1 cellular context compared by ENCODE assay signal in genomic region chr1:17168480-17168878, GRCh38.
TF ChIP-seq lines count a peak whose summit lies in the region.

No MANE protein-coding gene starts in this region.

TF ChIP-seq in HepG2, 621 proteins besides CTCF, POLR2A, EP300 and RAD21:
- TF ChIP-seq FOXM1 (CRISPR knock-in tag; IDR thresholded peaks at IDR 0.05) (no peak), ZNF24 (IDR thresholded peaks at IDR 0.05) (no peak), KDM4B (CRISPR knock-in tag; IDR thresholded peaks at IDR 0.05) (no peak), ZNF674 (CRISPR knock-in tag; IDR thresholded peaks at IDR 0.05; ENCODE audit: low read depth) (no peak), GABPA (IDR thresholded peaks at IDR 0.05; ENCODE audit: low read depth, low read length) (no peak), GABPA (CRISPR knock-in tag; IDR thresholded peaks at IDR 0.05; ENCODE audit: low read depth) (no peak), CBX2 (IDR thresholded peaks at IDR 0.05; ENCODE audit: low read depth, low read length) (no peak), CBX2 (CRISPR knock-in tag; IDR thresholded peaks at IDR 0.05; ENCODE audit: low read depth) (no peak), ZNF564 (CRISPR knock-in tag; IDR thresholded peaks at IDR 0.05) (no peak), AHR (CRISPR knock-in tag; IDR thresholded peaks at IDR 0.05) (no peak), ZFP1 (CRISPR knock-in tag; IDR thresholded peaks at IDR 0.05) (no peak), ZNF510 (CRISPR knock-in tag; IDR thresholded peaks at IDR 0.05; ENCODE audit: low read depth) (no peak), AKAP8 (CRISPR knock-in tag; IDR thresholded peaks at IDR 0.05) (no peak), MBD4 (IDR thresholded peaks at IDR 0.05; ENCODE audit: borderline replicate concordance, low read length) (no peak), ZSCAN25 (CRISPR knock-in tag; IDR thresholded peaks at IDR 0.05) (no peak), TEAD2 (CRISPR knock-in tag; IDR thresholded peaks at IDR 0.05) (no peak), ZNF574 (CRISPR knock-in tag; IDR thresholded peaks at IDR 0.05) (no peak), ZNF460 (CRISPR knock-in tag; IDR thresholded peaks at IDR 0.05; ENCODE audit: borderline replicate concordance) (no peak), CCDC6 (CRISPR knock-in tag; IDR thresholded peaks at IDR 0.05) (no peak)
- TF ChIP-seq, protein P1, sequence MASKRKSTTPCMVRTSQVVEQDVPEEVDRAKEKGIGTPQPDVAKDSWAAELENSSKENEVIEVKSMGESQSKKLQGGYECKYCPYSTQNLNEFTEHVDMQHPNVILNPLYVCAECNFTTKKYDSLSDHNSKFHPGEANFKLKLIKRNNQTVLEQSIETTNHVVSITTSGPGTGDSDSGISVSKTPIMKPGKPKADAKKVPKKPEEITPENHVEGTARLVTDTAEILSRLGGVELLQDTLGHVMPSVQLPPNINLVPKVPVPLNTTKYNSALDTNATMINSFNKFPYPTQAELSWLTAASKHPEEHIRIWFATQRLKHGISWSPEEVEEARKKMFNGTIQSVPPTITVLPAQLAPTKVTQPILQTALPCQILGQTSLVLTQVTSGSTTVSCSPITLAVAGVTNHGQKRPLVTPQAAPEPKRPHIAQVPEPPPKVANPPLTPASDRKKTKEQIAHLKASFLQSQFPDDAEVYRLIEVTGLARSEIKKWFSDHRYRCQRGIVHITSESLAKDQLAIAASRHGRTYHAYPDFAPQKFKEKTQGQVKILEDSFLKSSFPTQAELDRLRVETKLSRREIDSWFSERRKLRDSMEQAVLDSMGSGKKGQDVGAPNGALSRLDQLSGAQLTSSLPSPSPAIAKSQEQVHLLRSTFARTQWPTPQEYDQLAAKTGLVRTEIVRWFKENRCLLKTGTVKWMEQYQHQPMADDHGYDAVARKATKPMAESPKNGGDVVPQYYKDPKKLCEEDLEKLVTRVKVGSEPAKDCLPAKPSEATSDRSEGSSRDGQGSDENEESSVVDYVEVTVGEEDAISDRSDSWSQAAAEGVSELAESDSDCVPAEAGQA (IDR thresholded peaks at IDR 0.05; ENCODE audit: low read depth) = no peak
- TF ChIP-seq, protein P1 (CRISPR knock-in tag; IDR thresholded peaks at IDR 0.05; ENCODE audit: borderline replicate concordance) = no peak
- TF ChIP-seq, protein P2, sequence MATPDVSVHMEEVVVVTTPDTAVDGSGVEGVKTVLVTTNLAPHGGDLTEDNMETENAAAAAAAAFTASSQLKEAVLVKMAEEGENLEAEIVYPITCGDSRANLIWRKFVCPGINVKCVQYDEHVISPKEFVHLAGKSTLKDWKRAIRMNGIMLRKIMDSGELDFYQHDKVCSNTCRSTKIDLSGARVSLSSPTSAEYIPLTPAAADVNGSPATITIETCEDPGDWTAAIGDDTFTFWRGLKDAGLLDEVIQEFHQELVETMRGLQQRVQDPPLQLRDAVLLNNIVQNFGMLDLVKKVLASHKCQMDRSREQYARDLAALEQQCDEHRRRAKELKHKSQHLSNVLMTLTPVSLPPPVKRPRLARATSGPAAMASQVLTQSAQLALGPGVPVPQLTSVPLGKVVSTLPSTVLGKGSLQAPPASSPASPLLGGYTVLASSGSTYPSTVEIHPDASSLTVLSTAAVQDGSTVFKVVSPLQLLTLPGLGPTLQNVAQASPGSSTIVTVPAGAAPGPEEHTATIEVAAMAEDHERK (CRISPR knock-in tag; IDR thresholded peaks at IDR 0.05; ENCODE audit: low read depth) = no peak
- TF ChIP-seq, protein P3, sequence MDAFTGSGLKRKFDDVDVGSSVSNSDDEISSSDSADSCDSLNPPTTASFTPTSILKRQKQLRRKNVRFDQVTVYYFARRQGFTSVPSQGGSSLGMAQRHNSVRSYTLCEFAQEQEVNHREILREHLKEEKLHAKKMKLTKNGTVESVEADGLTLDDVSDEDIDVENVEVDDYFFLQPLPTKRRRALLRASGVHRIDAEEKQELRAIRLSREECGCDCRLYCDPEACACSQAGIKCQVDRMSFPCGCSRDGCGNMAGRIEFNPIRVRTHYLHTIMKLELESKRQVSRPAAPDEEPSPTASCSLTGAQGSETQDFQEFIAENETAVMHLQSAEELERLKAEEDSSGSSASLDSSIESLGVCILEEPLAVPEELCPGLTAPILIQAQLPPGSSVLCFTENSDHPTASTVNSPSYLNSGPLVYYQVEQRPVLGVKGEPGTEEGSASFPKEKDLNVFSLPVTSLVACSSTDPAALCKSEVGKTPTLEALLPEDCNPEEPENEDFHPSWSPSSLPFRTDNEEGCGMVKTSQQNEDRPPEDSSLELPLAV (CRISPR knock-in tag; conservative IDR thresholded peaks at IDR 0.05; ENCODE audit: low read depth) = no peak
